Comparison of ENCODE assay signal across 15 cellular contexts in the genomic region with DNA sequence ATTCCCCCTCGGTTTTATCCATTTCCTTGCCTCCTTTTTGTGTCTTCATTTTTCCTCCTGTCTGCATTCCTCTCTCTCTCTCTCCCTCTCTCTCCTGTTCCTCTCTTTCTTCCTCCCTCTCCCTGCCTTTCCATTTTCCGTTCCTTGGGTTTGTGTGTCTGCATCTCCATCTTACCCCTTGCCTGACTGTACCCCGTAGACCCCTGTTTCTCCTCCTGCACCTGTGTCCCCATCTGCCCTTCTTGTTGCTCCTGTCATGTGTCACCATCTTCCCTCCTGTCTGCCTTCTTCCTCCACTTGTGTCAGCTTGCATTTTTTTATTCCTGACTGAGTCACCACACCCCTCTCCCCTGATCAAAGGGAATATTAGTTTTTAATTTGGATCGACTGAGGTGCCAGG. TPM values are rescaled to one million over a fixed set of nuclear protein-coding genes. Genes with fewer than 3 reads are reported as not detected.
DNase-seq lines count a peak whose midpoint lies in the region; ATAC-seq and TF ChIP-seq lines count a peak whose summit lies in the region.
"Had no signal": no experiment of that assay in that cellular context is flagged by ENCODE, and none has a peak within 500 bp of the region (broad histone marks: within the 10 kb centered on the region; RNA-seq: fewer than 3 reads in every experiment).

No MANE protein-coding gene starts in this region.

- H2BK5ac ChIP-seq in mesendoderm (ENCODE audit: low read length): no peak overlapping the region

- H3K4ac ChIP-seq in mesendoderm (ENCODE audit: low read depth, low read length): no peak overlapping the region

- H3K27ac ChIP-seq in mesendoderm (ENCODE audit: low read depth, low read length): no peak overlapping the region
- H3K27ac ChIP-seq: BLaER1 treated with 17β-estradiol and CSF1 and Interleukin-3, amounts not matched to agents 10 nM and 100 nM; stomach had no signal

- H3K36me3 ChIP-seq in iPS-15b (ENCODE audit: control insufficient read depth, insufficient read depth, low read length) (no peaks in the 10 kb centered on the region), mesendoderm (ENCODE audit: control insufficient read depth, insufficient read depth, low read length) (no peaks in the 10 kb centered on the region)
- H3K36me3 ChIP-seq: BLaER1 treated with 17β-estradiol and CSF1 and Interleukin-3, amounts not matched to agents 10 nM and 100 nM; stomach had no signal

- H3K4me2 ChIP-seq in mesendoderm (ENCODE audit: low read length): no peak overlapping the region

- DNase-seq in activated naive CD4-positive, alpha-beta T cell treated with Interleukin-2 at 50 U/mL for 16 hours: no peak
- DNase-seq in SK-N-DZ (ENCODE audit: low spot score) (peak; percentile 31), amygdala (lab: John Stamatoyannopoulos, UW) (no peak), mesendoderm (no peak)
- DNase-seq: hippocampal formation, stomach had no signal

- no peak overlapping the region for H3K27ac Mint-ChIP-seq in activated naive CD4-positive, alpha-beta T cell treated with anti-CD3 and anti-CD28 coated beads, Interleukin-2, amount 50 U/mL, for 24 hours
- H3K27ac Mint-ChIP-seq in stimulated activated memory B cell treated with anti-CD40 and anti-IgM and Interleukin-4, amounts not matched to agents 10 μg/mL and 1 μg/mL and 100 μg/mL, for 72 hours: peak overlapping the region; percentile 38

- no peak overlapping the region for H3K23ac ChIP-seq in mesendoderm (ENCODE audit: low read length)

- H3K79me2 ChIP-seq in mesendoderm (ENCODE audit: control insufficient read depth, insufficient read depth, low read length): no peaks in the 10 kb centered on the region

- no peak overlapping the region for H2BK15ac ChIP-seq in mesendoderm (replicated peaks; ENCODE audit: low read depth)

- peaks cover 14% of the 10 kb centered on the region for H3K4me1 ChIP-seq in iPS-15b (ENCODE audit: control insufficient read depth, insufficient read depth, low read length)
- peaks cover 10% of the 10 kb centered on the region for H3K4me1 ChIP-seq in mesendoderm (ENCODE audit: control insufficient read depth, low read depth, low read length)

- peak overlapping the region; percentile 64 for H3K4me3 Mint-ChIP-seq in activated naive CD4-positive, alpha-beta T cell treated with anti-CD3 and anti-CD28 coated beads, Interleukin-2, amount 50 U/mL, for 24 hours
- peak overlapping the region; percentile 53 for H3K4me3 Mint-ChIP-seq in stimulated activated memory B cell treated with anti-CD40 and anti-IgM and Interleukin-4, amounts not matched to agents 10 μg/mL and 1 μg/mL and 100 μg/mL, for 72 hours

- H3K9ac ChIP-seq in iPS-15b (ENCODE audit: low read depth, low read length) (no peak overlapping the region), mesendoderm (ENCODE audit: low read length) (no peak overlapping the region)
- H3K9ac ChIP-seq: BLaER1 treated with 17β-estradiol and CSF1 and Interleukin-3, amounts not matched to agents 10 nM and 100 nM had no signal

- H4K8ac ChIP-seq in mesendoderm (ENCODE audit: low read depth, low read length): no peak overlapping the region

- no peak overlapping the region for H3K18ac ChIP-seq in mesendoderm (ENCODE audit: low read length)

- H2AK5ac ChIP-seq in mesendoderm (ENCODE audit: low read length): no peak overlapping the region

- peaks cover 1% of the 10 kb centered on the region for H3K36me3 Mint-ChIP-seq in activated naive CD4-positive, alpha-beta T cell treated with anti-CD3 and anti-CD28 coated beads, Interleukin-2, amount 50 U/mL, for 24 hours
- H3K36me3 Mint-ChIP-seq in stimulated activated memory B cell treated with anti-CD40 and anti-IgM and Interleukin-4, amounts not matched to agents 10 μg/mL and 1 μg/mL and 100 μg/mL, for 72 hours: no peaks in the 10 kb centered on the region
- H3K36me3 Mint-ChIP-seq: IgD-negative memory B cell had no signal

- H3K4me1 Mint-ChIP-seq in activated naive CD4-positive, alpha-beta T cell treated with anti-CD3 and anti-CD28 coated beads, Interleukin-2, amount 50 U/mL, for 24 hours: peaks cover 13% of the 10 kb centered on the region
- H3K4me1 Mint-ChIP-seq in stimulated activated memory B cell treated with anti-CD40 and anti-IgM and Interleukin-4, amounts not matched to agents 10 μg/mL and 1 μg/mL and 100 μg/mL, for 72 hours: peaks cover 14% of the 10 kb centered on the region

- H2BK120ac ChIP-seq in mesendoderm (ENCODE audit: low read depth, low read length): no peak overlapping the region

- H3K79me1 ChIP-seq in mesendoderm (ENCODE audit: low read length): no peaks in the 10 kb centered on the region

- peaks cover 63% of the 10 kb centered on the region for H3K27me3 Mint-ChIP-seq in activated naive CD4-positive, alpha-beta T cell treated with anti-CD3 and anti-CD28 coated beads, Interleukin-2, amount 50 U/mL, for 24 hours
- H3K27me3 Mint-ChIP-seq in stimulated activated memory B cell treated with anti-CD40 and anti-IgM and Interleukin-4, amounts not matched to agents 10 μg/mL and 1 μg/mL and 100 μg/mL, for 72 hours: peaks cover 75% of the 10 kb centered on the region

- H3K56ac ChIP-seq in mesendoderm (ENCODE audit: low read length): no peak overlapping the region

- no CpG with 5 or more reads among the region's 4 CpGs for WGBS in mesendoderm (ENCODE audit: extremely low coverage, insufficient coverage, low lambda C conversion rate)

- H3K9me3 ChIP-seq in iPS-15b (ENCODE audit: control insufficient read depth, insufficient read depth, low read length): no peaks in the 10 kb centered on the region

- H3K27me3 ChIP-seq in iPS-15b (ENCODE audit: control insufficient read depth, insufficient read depth, low read length): peaks cover 68% of the 10 kb centered on the region
- peaks cover 25% of the 10 kb centered on the region for H3K27me3 ChIP-seq in mesendoderm (ENCODE audit: insufficient read depth, low read length, poor library complexity)

- H4K5ac ChIP-seq in mesendoderm (ENCODE audit: low read length): no peak overlapping the region

- H3K9me3 Mint-ChIP-seq in activated naive CD4-positive, alpha-beta T cell treated with anti-CD3 and anti-CD28 coated beads, Interleukin-2, amount 50 U/mL, for 24 hours: no peaks in the 10 kb centered on the region
- peaks cover 3% of the 10 kb centered on the region for H3K9me3 Mint-ChIP-seq in stimulated activated memory B cell treated with anti-CD40 and anti-IgM and Interleukin-4, amounts not matched to agents 10 μg/mL and 1 μg/mL and 100 μg/mL, for 72 hours

- TF ChIP-seq POLR2A in GM18505 (IDR thresholded peaks at IDR 0.05; ENCODE audit: borderline replicate concordance, extremely low read depth, insufficient read depth, insufficient read length): no peak

- peak overlapping the region; percentile 46 for H3K4me3 ChIP-seq in iPS-15b (ENCODE audit: low read depth, low read length)
- H3K4me3 ChIP-seq in mesendoderm (ENCODE audit: low read length): no peak overlapping the region
- H3K4me3 ChIP-seq: lung had no signal

- no peak for ATAC-seq in stimulated activated memory B cell treated with anti-CD40 and anti-IgM and Interleukin-4, amounts not matched to agents 10 μg/mL and 1 μg/mL and 100 μg/mL, for 72 hours
- no peak for ATAC-seq in GM18505 (IDR thresholded peaks at IDR 0.05; ENCODE audit: unreplicated experiment)
- ATAC-seq: esophagus mucosa, Right ventricle myocardium inferior had no signal

RNA-seq across cellular contexts. Expression of gene CDK5R2, which starts 1.8 kb away (rescaled TPM):
- polyA plus RNA-seq in SK-N-DZ (2014; cell fraction: cytosol; rRNA removed): 4.2 TPM in 2 replicates
- 2.1 and 4.6 TPM in 2 replicates for polyA plus RNA-seq in SK-N-DZ (2014; cell fraction: nucleus; rRNA removed)
- 0.11 TPM for polyA plus RNA-seq in mesendoderm (2013, experiment 1 of 2)
- 0.15 TPM for polyA plus RNA-seq in mesendoderm (2013, experiment 2 of 2)
- polyA plus RNA-seq: IgD-negative memory B cell had no signal

RNA-seq across cellular contexts. Expression of gene FEV, which starts 23.8 kb away (rescaled TPM):
- polyA plus RNA-seq in SK-N-DZ (2014; cell fraction: cytosol; rRNA removed): 21.6 and 28.6 TPM in 2 replicates
- polyA plus RNA-seq in SK-N-DZ (2014; cell fraction: nucleus; rRNA removed): 15.0 and 22.8 TPM in 2 replicates
- 0.13 TPM for polyA plus RNA-seq in mesendoderm (2013, experiment 1 of 2)
- 0.10 TPM for polyA plus RNA-seq in mesendoderm (2013, experiment 2 of 2)
- polyA plus RNA-seq: IgD-negative memory B cell, lung had no signal

RNA-seq across cellular contexts. Expression of gene CRYBA2, which starts 32.0 kb away (rescaled TPM):
- 7.3 and 18.8 TPM in 2 replicates for polyA plus RNA-seq in SK-N-DZ (2014; cell fraction: cytosol; rRNA removed)
- 9.5 and 10.8 TPM in 2 replicates for polyA plus RNA-seq in SK-N-DZ (2014; cell fraction: nucleus; rRNA removed)
- 0.10 TPM for polyA plus RNA-seq in mesendoderm (2013, experiment 1 of 2)
- polyA plus RNA-seq in mesendoderm (2013, experiment 2 of 2): not detected
- polyA plus RNA-seq: IgD-negative memory B cell had no signal
